1 cellular context compared by ENCODE assay signal in genomic region chr15:75943246-75943645, GRCh38.
TF ChIP-seq lines count a peak whose summit lies in the region.

No MANE protein-coding gene starts in this region.

TF ChIP-seq in WTC11, 78 proteins besides CTCF, POLR2A, EP300 and RAD21 (continued from another document):
- TF ChIP-seq CDX4 (CRISPR knock-in tag; IDR thresholded peaks at IDR 0.05; ENCODE audit: borderline replicate concordance) (no peak), ZNF138 (CRISPR knock-in tag; conservative IDR thresholded peaks at IDR 0.05) (no peak), ATF6 (CRISPR knock-in tag; IDR thresholded peaks at IDR 0.05) (no peak), ZNF425 (CRISPR knock-in tag; conservative IDR thresholded peaks at IDR 0.05) (no peak), NFE2L1 (CRISPR knock-in tag; IDR thresholded peaks at IDR 0.05) (no peak), ATF3 (CRISPR knock-in tag; conservative IDR thresholded peaks at IDR 0.05) (no peak), PREB (CRISPR knock-in tag; IDR thresholded peaks at IDR 0.05; ENCODE audit: borderline replicate concordance) (no peak), ZNF121 (CRISPR knock-in tag; IDR thresholded peaks at IDR 0.05) (no peak)
TF ChIP-seq in WTC11: peak in this region for 0.
